In the genomic region with DNA sequence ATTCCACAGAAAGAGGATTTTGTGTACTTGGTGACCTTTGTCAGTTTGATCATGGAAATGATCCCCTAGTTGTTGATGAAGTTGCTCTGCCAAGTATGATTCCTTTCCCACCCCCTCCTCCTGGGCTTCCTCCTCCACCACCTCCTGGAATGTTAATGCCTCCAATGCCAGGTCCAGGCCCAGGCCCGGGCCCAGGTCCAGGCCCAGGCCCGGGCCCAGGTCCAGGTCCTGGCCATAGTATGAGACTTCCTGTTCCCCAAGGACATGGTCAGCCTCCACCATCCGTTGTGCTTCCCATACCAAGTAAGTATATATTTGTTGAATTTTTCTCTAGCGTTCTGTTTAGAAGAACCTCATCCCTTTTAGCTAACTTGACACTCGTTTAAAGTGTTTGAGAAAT, we compare ENCODE assay signal across 15 cellular contexts.
"Had no signal": no experiment of that assay in that cellular context is flagged by ENCODE, and none has a peak within 500 bp of the region (broad histone marks: within the 10 kb centered on the region; RNA-seq: fewer than 3 reads in every experiment).

No MANE protein-coding gene starts in this region.

- H3K4me3 ChIP-seq: dorsolateral prefrontal cortex, testis had no signal

- H3K27ac Mint-ChIP-seq: activated CD4-positive, alpha-beta memory T cell treated with anti-CD3 and anti-CD28 coated beads, Interleukin-2, amount 10 ng/mL, durations not matched to agents 7 days and 5 days; activated naive CD4-positive, alpha-beta T cell treated with anti-CD3 and anti-CD28 coated beads, Interleukin-2, amount 50 U/mL, for 72 hours; activated T-cell treated with anti-CD3 and anti-CD28 coated beads, Interleukin-2, amount 50 U/mL, for 24 hours; endodermal cell; nephron progenitor cell had no signal

- ATAC-seq: activated naive CD4-positive, alpha-beta T cell treated with anti-CD3 and anti-CD28 coated beads, Interleukin-2, amount 50 U/mL, for 72 hours; stimulated activated naive CD8-positive, alpha-beta T cell treated with anti-CD3 and anti-CD28 coated beads, Interleukin-15, amount 100 ng/mL, for 72 hours had no signal

- H3K27me3 Mint-ChIP-seq: activated CD4-positive, alpha-beta memory T cell treated with anti-CD3 and anti-CD28 coated beads, Interleukin-2, amount 10 ng/mL, durations not matched to agents 7 days and 5 days; activated T-cell treated with anti-CD3 and anti-CD28 coated beads, Interleukin-2, amount 50 U/mL, for 24 hours; stimulated activated naive CD8-positive, alpha-beta T cell treated with anti-CD3 and anti-CD28 coated beads, Interleukin-15, amount 100 ng/mL, for 72 hours had no signal

- FAIRE-seq: urothelium cell line had no signal

- H3K9me3 Mint-ChIP-seq: activated CD4-positive, alpha-beta memory T cell treated with anti-CD3 and anti-CD28 coated beads, Interleukin-2, amount 10 ng/mL, durations not matched to agents 7 days and 5 days; activated naive CD4-positive, alpha-beta T cell treated with anti-CD3 and anti-CD28 coated beads, Interleukin-2, amount 50 U/mL, for 72 hours; activated T-cell treated with anti-CD3 and anti-CD28 coated beads, Interleukin-2, amount 50 U/mL, for 24 hours; endodermal cell; nephron progenitor cell; stimulated activated naive CD8-positive, alpha-beta T cell treated with anti-CD3 and anti-CD28 coated beads, Interleukin-15, amount 100 ng/mL, for 72 hours had no signal

- H3K4me1 ChIP-seq: testis had no signal

- H3K4me3 Mint-ChIP-seq: activated CD4-positive, alpha-beta memory T cell treated with anti-CD3 and anti-CD28 coated beads, Interleukin-2, amount 10 ng/mL, durations not matched to agents 7 days and 5 days; activated T-cell treated with anti-CD3 and anti-CD28 coated beads, Interleukin-2, amount 50 U/mL, for 24 hours; endodermal cell; nephron progenitor cell; stimulated activated naive CD8-positive, alpha-beta T cell treated with anti-CD3 and anti-CD28 coated beads, Interleukin-15, amount 100 ng/mL, for 72 hours had no signal

- H3K9me3 ChIP-seq: testis had no signal

- H3K4me1 Mint-ChIP-seq: endodermal cell, nephron progenitor cell had no signal

- H3K27ac ChIP-seq: testis had no signal

- H3K27me3 ChIP-seq: dorsolateral prefrontal cortex, testis had no signal

- DNase-seq: activated CD4-positive, alpha-beta memory T cell treated with anti-CD3 and anti-CD28 coated beads, Interleukin-2, amount 10 ng/mL, durations not matched to agents 7 days and 5 days; activated CD4-positive, alpha-beta T cell treated with anti-CD3 and anti-CD28 coated beads for 4 hours; activated gamma-delta T cell; activated T-cell treated with anti-CD3 and anti-CD28 coated beads, Interleukin-2, amount 50 U/mL, for 24 hours; amniotic stem cell; endodermal cell; erythroblast; nephron progenitor cell; stimulated activated CD4-positive, alpha-beta T cell treated with anti-CD3 and anti-CD28 coated beads, Interleukin-1b, Interleukin-23, amount 100 ng/mL, for 48 hours; stimulated activated naive CD8-positive, alpha-beta T cell treated with anti-CD3 and anti-CD28 coated beads, Interleukin-15, amount 100 ng/mL, for 72 hours; T-helper 2 cell; testis had no signal
